ENCODE assay signal across 27 cellular contexts in the genomic region with DNA sequence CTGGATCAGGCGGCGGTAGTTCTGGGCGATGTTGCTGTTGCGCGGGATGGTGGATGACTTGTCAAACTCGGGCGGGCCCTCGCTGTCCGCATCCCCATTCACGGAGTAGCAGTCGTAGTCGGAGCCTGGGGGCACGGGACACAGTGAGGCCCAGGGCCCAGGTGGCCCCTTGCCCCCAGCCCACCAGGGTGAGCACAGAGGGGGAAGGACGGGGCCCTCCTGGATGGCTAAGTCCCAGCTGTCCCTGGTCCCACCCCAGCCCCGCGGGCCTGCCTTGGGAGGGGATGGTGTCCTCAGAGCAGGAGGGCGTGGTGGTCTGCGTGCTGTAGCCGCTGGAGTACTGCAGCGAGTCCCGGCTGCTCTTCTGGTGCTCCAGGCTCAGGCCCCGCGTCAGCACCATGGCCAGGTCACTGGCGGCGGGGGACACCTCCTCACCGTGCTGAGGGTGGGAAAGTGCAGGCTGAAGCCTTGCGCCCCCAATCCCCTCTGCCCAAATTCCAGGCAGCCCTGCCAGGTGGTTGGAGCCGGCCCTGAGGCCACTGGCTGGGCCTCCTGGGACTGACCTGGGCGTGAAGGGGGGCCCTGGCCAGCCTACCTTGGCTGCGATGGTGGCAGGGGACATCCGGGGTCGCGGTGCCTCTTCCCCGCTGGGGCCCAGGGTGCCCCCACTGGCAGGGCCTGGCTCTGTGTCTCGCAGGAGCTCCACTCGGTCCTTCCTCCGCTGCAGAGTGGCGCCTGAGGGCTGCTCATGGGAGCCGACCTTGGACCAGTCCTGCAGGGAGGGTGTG. TPM values are rescaled to one million over a fixed set of nuclear protein-coding genes. Genes with fewer than 3 reads are reported as not detected.
DNase-seq lines count a peak whose midpoint lies in the region; ATAC-seq, FAIRE-seq and TF ChIP-seq lines count a peak whose summit lies in the region.
"Had no signal": no experiment of that assay in that cellular context is flagged by ENCODE, and none has a peak within 500 bp of the region (broad histone marks: within the 10 kb centered on the region; RNA-seq: fewer than 3 reads in every experiment).

No MANE protein-coding gene starts in this region.

- H3K4me1 ChIP-seq in GM23338 (ENCODE audit: insufficient read depth) (peaks cover 10% of the 10 kb centered on the region), K562 (replicated peaks in 1 of 2; ENCODE audit: control insufficient read depth in 2 of 2, insufficient read depth in 2 of 2, low read length in 2 of 2) (peaks cover 0 to 34% of the 10 kb centered on the region in 2 experiments; a peak in 2 of 5 replicates), sigmoid colon (peaks cover 0 to 36% (median 29%) of the 10 kb centered on the region in 4 donors)
- H3K4me1 ChIP-seq: parathyroid adenoma had no signal

- WGBS in K562 (ENCODE audit: insufficient coverage, low coverage, missing lambda C conversion rate) = 94% methylated on average over 32 of the region's 39 CpGs
- 92 to 94% methylated on average over 39 of the region's 39 CpGs for WGBS in sigmoid colon, 2 donors

- TF ChIP-seq RAD21 in K562 (CRISPR knock-in tag; conservative IDR thresholded peaks at IDR 0.05 in 1 of 2, IDR thresholded peaks at IDR 0.05 in 1 of 2) = no peak

- H3K36me3 ChIP-seq in GM23338 (ENCODE audit: insufficient read depth) = no peaks in the 10 kb centered on the region; the same call in 1 of the 2 replicates
- H3K36me3 ChIP-seq in K562 (ENCODE audit: control insufficient read depth, insufficient read depth, low read length) = peaks cover 62% of the 10 kb centered on the region
- peaks cover 48 to 66% (median 54%) of the 10 kb centered on the region in 4 donors for H3K36me3 ChIP-seq in sigmoid colon

- no peaks in the 10 kb centered on the region for H3K27me3 ChIP-seq in GM23338 (ENCODE audit: insufficient read depth)
- no peaks in the 10 kb centered on the region for H3K27me3 ChIP-seq in K562 (ENCODE audit: control insufficient read depth in 2 of 2, insufficient read depth in 2 of 2, low read length in 2 of 2)
- H3K27me3 ChIP-seq in sigmoid colon = no peaks in the 10 kb centered on the region
- H3K27me3 ChIP-seq: transverse colon had no signal

- in situ Hi-C loops in K562 (cut with MboI) = no loop called here

- TF ChIP-seq POLR2A in K562 (conservative IDR thresholded peaks at IDR 0.05) (no peak), sigmoid colon (IDR thresholded peaks at IDR 0.05) (no peak)

- H3K4me1 Mint-ChIP-seq in GM23338 = peaks cover 20% of the 10 kb centered on the region
- H3K4me1 Mint-ChIP-seq: activated B cell treated with CpG ODN at 0.5 μM for 24 hours; activated T-helper 17 cell treated with anti-CD3 and anti-CD28 coated beads, Interleukin-2, amount 50 U/mL, for 72 hours; CD8-positive, alpha-beta memory T cell had no signal

- no peak for TF ChIP-seq EP300 in K562 (IDR thresholded peaks at IDR 0.05; ENCODE audit: low read length)
- TF ChIP-seq EP300 in sigmoid colon (IDR thresholded peaks at IDR 0.05) = no peak

- 0 out of 2 replicates have a peak, but pooled peaks cover 8% of the 10 kb centered on the region for H3F3A ChIP-seq in GM23338 (replicated peaks; ENCODE audit: low read depth)

- H3K9me3 Mint-ChIP-seq in GM23338 = peaks cover 12% of the 10 kb centered on the region; the same call in 2 of the 3 replicates
- H3K9me3 Mint-ChIP-seq: activated B cell treated with CpG ODN at 0.5 μM for 24 hours; activated naive CD4-positive, alpha-beta T cell treated with anti-CD3 and anti-CD28 coated beads, Interleukin-2, amount 50 U/mL, for 72 hours; activated T-helper 17 cell treated with anti-CD3 and anti-CD28 coated beads, Interleukin-2, amount 50 U/mL, for 72 hours; CD8-positive, alpha-beta memory T cell; dendritic cell treated with granulocyte-macrophage colony-stimulating factor and Interleukin-4, amounts not matched to agents 40 ng/mL and 50 ng/mL, for 4 days; natural killer cell treated with Interleukin-12 subunit alpha and Interleukin-12 subunit beta and Interleukin-15 and Interleukin-18, amount 100 ng/mL, for 72 hours; stimulated activated naive CD8-positive, alpha-beta T cell treated with anti-CD3 and anti-CD28 coated beads, Interleukin-15, Interleukin-2, amounts not matched to agents 100 ng/mL and 50 ng/mL, for 24 hours had no signal

- no peak overlapping the region for H3K4me3 ChIP-seq in GM23338
- no peak overlapping the region for H3K4me3 ChIP-seq in K562
- no peak overlapping the region for H3K4me3 ChIP-seq in sigmoid colon
- H3K4me3 ChIP-seq: transverse colon had no signal

- no peak for FAIRE-seq in K562 (lab: Jason Lieb, UNC)
- FAIRE-seq: G401.6 had no signal

- no peaks in the 10 kb centered on the region for H3K9me1 ChIP-seq in K562 (ENCODE audit: control insufficient read depth, insufficient read depth, low read length)

- intact Hi-C loops in K562 (cut with micrococcal nuclease) (no loop called here), sigmoid colon (cut with DNase I) (no loop called here)

- CTCF ChIA-PET in K562 (lab: Yijun Ruan, JAX; ENCODE audit: low intra/inter-chr PET ratio) = interaction anchor here (0.6 kb wide), 1 partner anchor 12 kb away, joined by 4 read pairs; no protein-coding TSS in a partner anchor

- no peak overlapping the region for H3K27ac Mint-ChIP-seq in GM23338
- H3K27ac Mint-ChIP-seq: activated B cell treated with CpG ODN at 0.5 μM for 24 hours; activated T-helper 17 cell treated with anti-CD3 and anti-CD28 coated beads, Interleukin-2, amount 50 U/mL, for 72 hours; CD8-positive, alpha-beta memory T cell; dendritic cell treated with granulocyte-macrophage colony-stimulating factor and Interleukin-4, amounts not matched to agents 40 ng/mL and 50 ng/mL, for 4 days; natural killer cell treated with Interleukin-12 subunit alpha and Interleukin-12 subunit beta and Interleukin-15 and Interleukin-18, amount 100 ng/mL, for 72 hours; stimulated activated naive CD8-positive, alpha-beta T cell treated with anti-CD3 and anti-CD28 coated beads, Interleukin-15, Interleukin-2, amounts not matched to agents 100 ng/mL and 50 ng/mL, for 24 hours had no signal

- TF ChIP-seq CTCF in GM23338 (conservative IDR thresholded peaks at IDR 0.05; ENCODE audit: low read depth in 2 of 2) = no peak
- no peak for TF ChIP-seq CTCF in K562 (IDR thresholded peaks at IDR 0.05 in 2 of 3, conservative IDR thresholded peaks at IDR 0.05 in 1 of 3; ENCODE audit: insufficient read depth in 2 of 3, low read depth in 1 of 3, low read length in 3 of 3)
- TF ChIP-seq CTCF in sigmoid colon (IDR thresholded peaks at IDR 0.05) = no peak

- H4K20me1 ChIP-seq in GM23338 (replicated peaks; ENCODE audit: insufficient read depth) = no peaks in the 10 kb centered on the region; the same call in 1 of the 2 replicates
- H4K20me1 ChIP-seq in K562 (replicated peaks; ENCODE audit: control insufficient read depth, insufficient read depth, low read length) = no peaks in the 10 kb centered on the region

- H3K9me2 ChIP-seq in GM23338 (ENCODE audit: insufficient read depth) = no peaks in the 10 kb centered on the region

- H3K9me3 ChIP-seq in K562 (replicated peaks; ENCODE audit: control insufficient read depth, insufficient read depth, low read depth, low read length) (no peaks in the 10 kb centered on the region), sigmoid colon (no peaks in the 10 kb centered on the region)
- H3K9me3 ChIP-seq: transverse colon had no signal

- H3K9ac ChIP-seq in K562 (ENCODE audit: insufficient read depth in 1 of 2, low read depth in 2 of 2, low read length in 2 of 2) = no peak overlapping the region; a peak in 1 of 4 replicates
- H3K9ac ChIP-seq: parathyroid adenoma had no signal

- no peak overlapping the region for H3K4me3 Mint-ChIP-seq in GM23338
- H3K4me3 Mint-ChIP-seq: activated B cell treated with CpG ODN at 0.5 μM for 24 hours; activated T-helper 17 cell treated with anti-CD3 and anti-CD28 coated beads, Interleukin-2, amount 50 U/mL, for 72 hours; dendritic cell treated with granulocyte-macrophage colony-stimulating factor and Interleukin-4, amounts not matched to agents 40 ng/mL and 50 ng/mL, for 4 days; natural killer cell treated with Interleukin-12 subunit alpha and Interleukin-12 subunit beta and Interleukin-15 and Interleukin-18, amount 100 ng/mL, for 72 hours; stimulated activated naive CD8-positive, alpha-beta T cell treated with anti-CD3 and anti-CD28 coated beads, Interleukin-15, Interleukin-2, amounts not matched to agents 100 ng/mL and 50 ng/mL, for 24 hours had no signal

- H3K79me2 ChIP-seq in GM23338 (replicated peaks; ENCODE audit: insufficient read depth) (no peaks in the 10 kb centered on the region), K562 (ENCODE audit: control insufficient read depth, insufficient read depth, low read length) (no peaks in the 10 kb centered on the region)
- H3K79me2 ChIP-seq: parathyroid adenoma had no signal

- peak; percentile 50 for DNase-seq in GM23338 (ENCODE audit: low spot score)
- DNase-seq in K562 (ENCODE audit: extremely low read depth in 1 of 4, low spot score in 3 of 4) = no peak
- DNase-seq in left lobe of liver (ENCODE audit: low spot score) = no peak
- DNase-seq in sigmoid colon = peak; percentile 64
- no peak for DNase-seq in NK-92 treated with Interleukin-12 subunit alpha and Interleukin-12 subunit beta, amount 100 ng/mL, for 24 hours (lab: John Stamatoyannopoulos, UW)
- no peak for DNase-seq in activated naive CD4-positive, alpha-beta T cell treated with Interleukin-2 at 50 U/mL for 16 hours
- no peak for DNase-seq in globus pallidus (ENCODE audit: low spot score)
- DNase-seq: activated B cell treated with CpG ODN at 0.5 μM for 24 hours; caudate nucleus; CD8-positive, alpha-beta memory T cell; DMS153; glutamatergic neuron; IMR-90; left cardiac atrium; NCI-H2081; NCI-H226; NCI-H774; SW 1271; transverse colon had no signal

- H3K4me2 ChIP-seq in GM23338 = no peak overlapping the region
- H3K4me2 ChIP-seq in K562 (ENCODE audit: insufficient read depth, low read length) = no peak overlapping the region

- H2AFZ ChIP-seq in GM23338 (no peak overlapping the region), K562 (ENCODE audit: low read depth, low read length) (no peak overlapping the region)
- H2AFZ ChIP-seq: parathyroid adenoma had no signal

- H3K27ac ChIP-seq in GM23338 (ENCODE audit: low read depth) (no peak overlapping the region), K562 (ENCODE audit: extremely low read depth, low read depth, low read length) (no peak overlapping the region), sigmoid colon (peak overlapping the region in 1 of 4 donors; percentile 1)
- H3K27ac ChIP-seq: parathyroid adenoma, transverse colon had no signal

- BruUV-seq in K562 (replicated peaks; lab: Mats Ljungman, UMichigan) = no TSS peak

- POLR2A ChIA-PET in K562 (lab: Yijun Ruan, JAX) = interaction anchor here (0.6 to 1.0 kb wide), 2 partner anchors 8 to 11 kb away, joined by 3 to 4 read pairs; no protein-coding TSS in a partner anchor

- peaks cover 5% of the 10 kb centered on the region for H3K27me3 Mint-ChIP-seq in GM23338 (ENCODE audit: insufficient read depth, low read depth, poor library complexity)
- H3K27me3 Mint-ChIP-seq: activated B cell treated with CpG ODN at 0.5 μM for 24 hours; activated T-helper 17 cell treated with anti-CD3 and anti-CD28 coated beads, Interleukin-2, amount 50 U/mL, for 72 hours; dendritic cell treated with granulocyte-macrophage colony-stimulating factor and Interleukin-4, amounts not matched to agents 40 ng/mL and 50 ng/mL, for 4 days; natural killer cell treated with Interleukin-12 subunit alpha and Interleukin-12 subunit beta and Interleukin-15 and Interleukin-18, amount 100 ng/mL, for 72 hours; stimulated activated naive CD8-positive, alpha-beta T cell treated with anti-CD3 and anti-CD28 coated beads, Interleukin-15, Interleukin-2, amounts not matched to agents 100 ng/mL and 50 ng/mL, for 24 hours had no signal

- peaks cover 38% of the 10 kb centered on the region for H3K36me3 Mint-ChIP-seq in GM23338 (ENCODE audit: low read depth)
- H3K36me3 Mint-ChIP-seq: activated naive CD4-positive, alpha-beta T cell treated with anti-CD3 and anti-CD28 coated beads, Interleukin-2, amount 50 U/mL, for 72 hours; natural killer cell treated with Interleukin-12 subunit alpha and Interleukin-12 subunit beta and Interleukin-15 and Interleukin-18, amount 100 ng/mL, for 72 hours had no signal

- ATAC-seq in GM23338 (peak; percentile 36), K562 (no peak), left lobe of liver (peak; percentile 1), GM21529 (IDR thresholded peaks at IDR 0.05; ENCODE audit: unreplicated experiment) (no peak)
- ATAC-seq: activated naive CD4-positive, alpha-beta T cell treated with anti-CD3 and anti-CD28 coated beads, Interleukin-2, amount 50 U/mL, for 72 hours; activated T-helper 17 cell treated with anti-CD3 and anti-CD28 coated beads, Interleukin-2, amount 50 U/mL, for 72 hours had no signal

RNA-seq across cellular contexts. Expression of gene IL34, which starts 18.2 kb away (rescaled TPM):
- 4.6 and 6.6 TPM in 2 replicates for total RNA-seq in GM23338 (2014; rRNA removed; shearing (Covaris generic))
- polyA plus RNA-seq in GM23338 (2016; fragmentation: Nextera tagmentation; extraction: Ambion mirVana) (3.1 and 4.3 TPM in 2 replicates), K562 (2011; rRNA removed) (0.10 TPM in 1 of 2 replicates, not detected in the other), K562 (2014; fragmentation: Illumina TruSeq; extraction: Trizol) (0.58 TPM in 1 of 2 replicates, not detected in the other), K562 (2014; fragmentation: Nextera tagmentation; extraction: Ambion mirVana) (not detected), K562 (2014; rRNA removed) (0.07 and 0.18 TPM in 2 replicates), sigmoid colon (1 to 10 TPM in 2 of 3 donors, not detected in 1; 1.8 to 5.5 TPM)
- 0.44 TPM in 1 of 2 replicates, not detected in the other for total RNA-seq in K562 (2011; cell fraction: chromatin; rRNA removed; ENCODE audit: low replicate concordance)
- not detected in 2 replicates for total RNA-seq in K562 (2011; cell fraction: nucleolus; rRNA removed)
- not detected in 2 replicates for total RNA-seq in K562 (2011; cell fraction: nucleoplasm; rRNA removed)
- total RNA-seq in K562 (2014; rRNA removed) (0.20 TPM in 1 of 2 replicates, not detected in the other), K562 (2014; rRNA removed; fragmentation: Illumina TruSeq; extraction: Trizol) (not detected in 2 replicates), K562 (2015; rRNA removed; fragmentation: Illumina TruSeq; extraction: Trizol) (0.18 TPM in 1 of 2 replicates, not detected in the other), K562 (2021) (0.25 TPM in 1 of 2 replicates, not detected in the other), left lobe of liver (0.58 TPM), sigmoid colon (1 to 10 TPM in 3 of 4 donors, not detected in 1; 3.6 to 5.4 (median 4.6) TPM)
- polyA plus RNA-seq in K562 (2011; cell fraction: cytosol; rRNA removed) = 0.16 and 0.49 TPM in 2 replicates
- 0.20 and 0.32 TPM in 2 replicates for polyA plus RNA-seq in K562 (2011; cell fraction: nucleus; rRNA removed)
- 0.39 and 0.44 TPM in 2 replicates for polyA plus RNA-seq in K562 (2012)
- polyA minus RNA-seq in K562 (2011; rRNA and poly(A)+ RNA removed) = not detected in 2 replicates
- polyA minus RNA-seq in K562 (2011; cell fraction: cytosol; rRNA and poly(A)+ RNA removed) = not detected in 2 replicates
- polyA minus RNA-seq in K562 (2011; cell fraction: nucleus; rRNA and poly(A)+ RNA removed) = not detected in 2 replicates
- total RNA-seq: activated naive CD4-positive, alpha-beta T cell treated with anti-CD3 and anti-CD28 coated beads, Interleukin-2, amount 50 U/mL, for 72 hours; activated T-helper 17 cell treated with anti-CD3 and anti-CD28 coated beads, Interleukin-2, amount 50 U/mL, for 72 hours; CD8-positive, alpha-beta memory T cell had no signal
- polyA plus RNA-seq: CD8-positive, alpha-beta memory T cell had no signal

RNA-seq across cellular contexts. Expression of gene MTSS2, which starts 21.3 kb away (rescaled TPM):
- total RNA-seq in GM23338 (2014; rRNA removed; shearing (Covaris generic)) = 16.5 and 19.6 TPM in 2 replicates
- polyA plus RNA-seq in GM23338 (2016; fragmentation: Nextera tagmentation; extraction: Ambion mirVana) (1.6 and 1.9 TPM in 2 replicates), K562 (2011; rRNA removed) (16.9 and 21.5 TPM in 2 replicates), K562 (2014; fragmentation: Illumina TruSeq; extraction: Trizol) (36.2 and 45.7 TPM in 2 replicates), K562 (2014; fragmentation: Nextera tagmentation; extraction: Ambion mirVana) (under 1 TPM; 0.11 to 0.32 TPM), K562 (2014; rRNA removed) (31.1 and 46.9 TPM in 2 replicates), sigmoid colon (10 to 100 TPM in 2 of 3 donors, 1 to 10 TPM in 1; 5.4 to 28.2 (median 10.9) TPM)
- total RNA-seq in K562 (2011; cell fraction: chromatin; rRNA removed; ENCODE audit: low replicate concordance) = 15.0 and 50.2 TPM in 2 replicates
- 41.7 and 44.2 TPM in 2 replicates for total RNA-seq in K562 (2011; cell fraction: nucleolus; rRNA removed)
- total RNA-seq in K562 (2011; cell fraction: nucleoplasm; rRNA removed) = 20.2 and 24.3 TPM in 2 replicates
- total RNA-seq in K562 (2014; rRNA removed) (15.4 and 22.4 TPM in 2 replicates), K562 (2014; rRNA removed; fragmentation: Illumina TruSeq; extraction: Trizol) (4.8 and 9.1 TPM in 2 replicates), K562 (2015; rRNA removed; fragmentation: Illumina TruSeq; extraction: Trizol) (20.6 and 24.2 TPM in 2 replicates), K562 (2021) (51.2 and 60.3 TPM in 2 replicates), left lobe of liver (58.1 TPM), sigmoid colon (10 to 100 TPM; 36.4 to 100.0 (median 60.7) TPM)
- 13.3 and 40.6 TPM in 2 replicates for polyA plus RNA-seq in K562 (2011; cell fraction: cytosol; rRNA removed)
- 40.9 and 91.6 TPM in 2 replicates for polyA plus RNA-seq in K562 (2011; cell fraction: nucleus; rRNA removed)
- polyA plus RNA-seq in K562 (2012) = 55.8 and 57.7 TPM in 2 replicates
- polyA minus RNA-seq in K562 (2011; rRNA and poly(A)+ RNA removed) = 6.7 and 12.5 TPM in 2 replicates
- polyA minus RNA-seq in K562 (2011; cell fraction: cytosol; rRNA and poly(A)+ RNA removed) = 27.2 and 41.8 TPM in 2 replicates
- 20.1 and 25.2 TPM in 2 replicates for polyA minus RNA-seq in K562 (2011; cell fraction: nucleus; rRNA and poly(A)+ RNA removed)
- polyA plus RNA-seq: CD8-positive, alpha-beta memory T cell had no signal

Comparison
In these comparisons a context has a peak if more than half of its experiments do, and no peak if none do; other contexts are left out.
1. ATAC-seq: peak in GM23338 (single experiment) and left lobe of liver (single experiment); none in K562 (single experiment) and GM21529 (single experiment).
2. DNase-seq: peak in GM23338 (single experiment) and sigmoid colon (single experiment); none in K562 (0 of 4), left lobe of liver (single experiment), NK-92 treated with Interleukin-12 subunit alpha and Interleukin-12 subunit beta, amount 100 ng/mL, for 24 hours (single experiment), activated naive CD4-positive, alpha-beta T cell treated with Interleukin-2 at 50 U/mL for 16 hours (single experiment) and globus pallidus (single experiment).